In the genomic region with DNA sequence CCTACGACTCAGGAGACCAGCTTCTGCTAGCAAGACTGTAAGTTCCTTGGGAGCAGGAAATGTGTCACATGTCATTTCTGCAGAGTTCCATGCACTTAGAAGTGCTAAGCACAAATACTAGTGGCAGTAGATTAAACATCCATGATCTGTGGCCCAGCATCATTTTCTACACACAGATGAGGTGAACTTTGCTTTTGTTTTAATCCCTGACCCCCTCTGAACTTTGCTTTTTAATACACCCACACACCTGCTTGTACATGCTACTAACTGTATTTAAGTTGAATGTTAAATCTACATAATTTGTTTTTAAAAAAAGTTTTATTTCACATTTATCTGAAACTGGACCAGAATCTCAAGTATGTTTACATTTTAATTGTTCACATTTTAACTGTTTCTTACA, we compare ENCODE assay signal across 10 cellular contexts.
"Had no signal": no experiment of that assay in that cellular context is flagged by ENCODE, and none has a peak within 500 bp of the region (broad histone marks: within the 10 kb centered on the region; RNA-seq: fewer than 3 reads in every experiment).

No MANE protein-coding gene starts in this region.

- ATAC-seq: GM23338, HCT116 had no signal

- DNase-seq: GM23248, GOT3, H7, H9, HCEC 1CT, HFFc6 had no signal

- FAIRE-seq: H1, H54 had no signal
